Comparison of ENCODE assay signal across 8 cellular contexts in the genomic region with DNA sequence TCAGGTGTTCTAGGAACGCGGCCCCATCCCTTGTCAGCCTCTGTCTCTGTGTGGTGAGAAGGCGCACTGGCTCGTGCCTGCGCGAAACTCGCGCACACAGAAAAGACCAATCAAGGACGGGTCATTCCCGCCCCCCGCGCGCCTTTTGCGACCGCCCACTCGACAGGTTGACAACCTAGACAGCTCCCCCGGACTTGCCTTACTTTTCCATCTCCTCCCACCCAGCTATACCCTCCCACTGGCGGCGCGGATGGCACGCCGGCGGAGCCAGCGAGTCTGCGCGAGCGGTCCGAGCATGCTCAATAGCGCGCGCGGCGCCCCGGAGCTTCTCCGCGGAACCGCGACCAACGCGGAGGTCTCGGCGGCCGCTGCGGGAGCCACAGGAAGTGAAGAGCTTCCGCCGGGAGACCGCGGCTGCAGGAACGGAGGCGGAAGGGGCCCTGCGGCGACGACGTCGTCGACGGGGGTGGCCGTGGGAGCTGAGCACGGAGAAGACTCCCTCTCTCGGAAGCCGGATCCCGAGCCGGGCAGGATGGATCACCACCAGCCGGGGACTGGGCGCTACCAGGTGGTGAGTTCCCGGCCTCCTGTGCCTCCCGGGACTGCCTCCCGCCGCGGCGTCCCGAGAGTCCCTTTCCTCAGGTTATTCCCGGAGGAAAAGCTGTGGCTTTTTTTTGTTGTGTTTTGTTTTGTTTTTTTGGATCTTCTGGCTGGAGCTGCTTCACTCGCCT. TPM values are rescaled to one million over a fixed set of nuclear protein-coding genes. Genes with fewer than 3 reads are reported as not detected.
A peak's percentile ranks its signal among the peaks of the same experiment; 100 is the strongest.
DNase-seq lines count a peak whose midpoint lies in the region; ATAC-seq and TF ChIP-seq lines count a peak whose summit lies in the region.

A gene with protein sequence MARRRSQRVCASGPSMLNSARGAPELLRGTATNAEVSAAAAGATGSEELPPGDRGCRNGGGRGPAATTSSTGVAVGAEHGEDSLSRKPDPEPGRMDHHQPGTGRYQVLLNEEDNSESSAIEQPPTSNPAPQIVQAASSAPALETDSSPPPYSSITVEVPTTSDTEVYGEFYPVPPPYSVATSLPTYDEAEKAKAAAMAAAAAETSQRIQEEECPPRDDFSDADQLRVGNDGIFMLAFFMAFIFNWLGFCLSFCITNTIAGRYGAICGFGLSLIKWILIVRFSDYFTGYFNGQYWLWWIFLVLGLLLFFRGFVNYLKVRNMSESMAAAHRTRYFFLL (plus strand): TSS at position 202 of the 731 bp plus-strand sequence. CDS start 49 bp downstream, at position 251.

- DNase-seq in NCI-H1092 (lab: John Stamatoyannopoulos, UW), result peak; percentile 85
- DNase-seq in SKM-1 treated with dmso at 0.1 percent for 144 hours (lab: John Stamatoyannopoulos, UW; ENCODE audit: unreplicated experiment), result peak; percentile 68
- peak; percentile 90 for DNase-seq in activated naive CD8-positive, alpha-beta T cell treated with anti-CD3 and anti-CD28 coated beads for 36 hours
- peak; percentile 52 to 94 (median 86) for DNase-seq in head of caudate nucleus
- peak; percentile 73 to 88 (median 78) for DNase-seq in ovary

- intact Hi-C loops in head of caudate nucleus (cut with DNase I) (loop anchor here (5.0 kb wide), 2 partner anchors 51 to 69 kb away; no protein-coding TSS in a partner anchor), ovary (cut with DNase I) (no loop called here)

- H3K4me3 ChIP-seq in GM08714 (ENCODE audit: low read length) (peak within 1 kb of the TSS; percentile 95), ovary (peak within 1 kb of the TSS; percentile 59), thymus (ENCODE audit: low read length) (peak within 1 kb of the TSS; percentile 80)

- H3K27me3 ChIP-seq in ovary (no peaks in the 10 kb centered on the region), thymus (ENCODE audit: control insufficient read depth, insufficient read depth) (peaks cover 11% of the 10 kb centered on the region)

- H3K27me3 Mint-ChIP-seq in activated naive CD8-positive, alpha-beta T cell treated with anti-CD3 and anti-CD28 coated beads for 36 hours, result peaks cover 20% of the 10 kb centered on the region

- peaks cover 51% of the 10 kb centered on the region for H3K4me1 Mint-ChIP-seq in activated naive CD8-positive, alpha-beta T cell treated with anti-CD3 and anti-CD28 coated beads for 36 hours

- H3K36me3 Mint-ChIP-seq in activated naive CD8-positive, alpha-beta T cell treated with anti-CD3 and anti-CD28 coated beads for 36 hours, result peaks cover 11% of the 10 kb centered on the region

- no peak for TF ChIP-seq EP300 in ovary (IDR thresholded peaks at IDR 0.05)

- H3K4me1 ChIP-seq in ovary (ENCODE audit: insufficient read depth), result no peaks in the 10 kb centered on the region
- peaks cover 4% of the 10 kb centered on the region for H3K4me1 ChIP-seq in thymus (ENCODE audit: control insufficient read depth, insufficient read depth, low read length)

- H3K27ac ChIP-seq in ovary (peak within 1 kb of the TSS in 1 of 2 donors; percentile 4), thymus (ENCODE audit: low read depth) (peak within 1 kb of the TSS; percentile 72)

- H3K4me3 Mint-ChIP-seq in activated naive CD8-positive, alpha-beta T cell treated with anti-CD3 and anti-CD28 coated beads for 36 hours, result peak within 1 kb of the TSS; percentile 88

- H3K9me3 ChIP-seq in ovary (no peaks in the 10 kb centered on the region), thymus (ENCODE audit: control insufficient read depth) (no peaks in the 10 kb centered on the region)

- peak within 1 kb of the TSS; percentile 90 for H3K27ac Mint-ChIP-seq in activated naive CD8-positive, alpha-beta T cell treated with anti-CD3 and anti-CD28 coated beads for 36 hours

- H3K36me3 ChIP-seq in ovary (no peaks in the 10 kb centered on the region), thymus (ENCODE audit: control insufficient read depth, insufficient read depth) (no peaks in the 10 kb centered on the region)

- TF ChIP-seq CTCF in ovary (IDR thresholded peaks at IDR 0.05), result no peak

- H3K9me3 Mint-ChIP-seq in activated naive CD8-positive, alpha-beta T cell treated with anti-CD3 and anti-CD28 coated beads for 36 hours, result no peaks in the 10 kb centered on the region

- WGBS in ovary, 3 donors, result 0 to 1% (median 1%) methylated on average over 74 of the region's 74 CpGs
- WGBS in thymus, result 1% methylated on average over 74 of the region's 74 CpGs

- ATAC-seq in HG02571 (IDR thresholded peaks at IDR 0.05; ENCODE audit: unreplicated experiment), result peak; percentile 93

- peak; percentile 15 for TF ChIP-seq POLR2A in ovary (IDR thresholded peaks at IDR 0.05)

RNA-seq across cellular contexts. Expression of the gene that starts here (rescaled TPM):
- 10 to 100 TPM; 47.6 to 48.8 TPM for total RNA-seq in activated naive CD8-positive, alpha-beta T cell treated with anti-CD3 and anti-CD28 coated beads for 36 hours
- 10 to 100 TPM in 6 of 7 donors, 1 to 10 TPM in 1; 8.7 to 20.4 (median 15.5) TPM for total RNA-seq in ovary
- 10 to 100 TPM in 1 of 2 donors, 1 to 10 TPM in 1; 5.9 to 15.6 TPM for polyA plus RNA-seq in ovary
- polyA plus RNA-seq in thymus, result 23.3 TPM
